11 cellular contexts compared by ENCODE assay signal in the genomic region with DNA sequence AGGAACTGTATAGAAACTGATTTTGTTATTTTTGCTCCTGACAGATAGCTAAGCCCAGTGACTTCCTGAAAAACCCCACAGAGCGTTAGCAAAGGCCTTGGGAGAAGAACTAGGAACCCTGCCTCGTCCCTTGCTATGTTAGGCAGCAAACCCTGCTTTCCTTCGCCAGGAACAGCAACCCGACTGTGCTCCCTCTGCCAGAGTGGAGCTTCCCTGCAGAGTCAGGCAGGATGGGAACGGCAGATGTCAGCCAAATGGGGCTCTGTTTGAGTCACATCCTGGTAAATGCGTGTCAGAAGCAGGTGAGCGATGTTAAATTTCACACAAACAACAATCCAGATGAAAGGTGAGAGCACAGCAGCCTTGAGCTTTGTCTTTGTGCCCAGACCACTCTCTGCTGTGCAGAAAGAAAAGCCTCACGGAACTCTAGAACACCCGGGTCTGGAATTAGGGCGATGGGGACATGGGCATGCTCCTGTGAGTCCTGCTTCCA.
DNase-seq lines count a peak whose midpoint lies in the region; ATAC-seq and TF ChIP-seq lines count a peak whose summit lies in the region.
"Had no signal": no experiment of that assay in that cellular context is flagged by ENCODE, and none has a peak within 500 bp of the region (broad histone marks: within the 10 kb centered on the region; RNA-seq: fewer than 3 reads in every experiment).

No MANE protein-coding gene starts in this region.

- TF ChIP-seq CTCF in astrocyte of the cerebellum (IDR thresholded peaks at IDR 0.05; ENCODE audit: low read depth, low read length, missing control alignments), result no peak
- TF ChIP-seq CTCF in stomach (IDR thresholded peaks at IDR 0.05), result no peak
- TF ChIP-seq CTCF in thyroid gland (IDR thresholded peaks at IDR 0.05), result no peak
- TF ChIP-seq CTCF in glutamatergic neuron (IDR thresholded peaks at IDR 0.05; ENCODE audit: partially characterized antibody, unreplicated experiment), result no peak

- no peak for TF ChIP-seq EP300 in stomach (IDR thresholded peaks at IDR 0.05)

- TF ChIP-seq POLR2A in stomach (IDR thresholded peaks at IDR 0.05) (no peak), thyroid gland (IDR thresholded peaks at IDR 0.05) (no peak)

- H3K27me3 Mint-ChIP-seq in glutamatergic neuron (ENCODE audit: unreplicated experiment), result no peaks in the 10 kb centered on the region

- intact Hi-C loops in stomach (cut with DNase I; ENCODE audit: low total_unique reads) (no loop called here), thyroid gland (cut with DNase I) (no loop called here)

- H3K36me3 ChIP-seq in stomach (no peaks in the 10 kb centered on the region), thyroid gland (no peaks in the 10 kb centered on the region)
- H3K36me3 ChIP-seq: upper lobe of left lung had no signal

- in situ Hi-C loops in astrocyte of the cerebellum (cut with HindIII; ENCODE audit: low sequenced_read_pairs), result no loop called here

- H3K4me1 Mint-ChIP-seq in glutamatergic neuron (ENCODE audit: low read depth, unreplicated experiment), result peaks cover 5% of the 10 kb centered on the region

- H3K4me3 ChIP-seq in astrocyte of the cerebellum (ENCODE audit: low read depth, low read length), result no peak overlapping the region
- no peak overlapping the region for H3K4me3 ChIP-seq in stomach
- no peak overlapping the region for H3K4me3 ChIP-seq in thyroid gland (replicated peaks in 1 of 3)
- H3K4me3 ChIP-seq: dorsolateral prefrontal cortex, upper lobe of left lung had no signal

- no peak overlapping the region for H3K27ac ChIP-seq in stomach
- no peak overlapping the region for H3K27ac ChIP-seq in thyroid gland
- H3K27ac ChIP-seq: parathyroid adenoma, upper lobe of left lung had no signal

- no peaks in the 10 kb centered on the region for H3K9me3 ChIP-seq in stomach
- H3K9me3 ChIP-seq in thyroid gland, result no peaks in the 10 kb centered on the region
- H3K9me3 ChIP-seq: upper lobe of left lung had no signal

- H3K27ac Mint-ChIP-seq in glutamatergic neuron (ENCODE audit: unreplicated experiment), result no peak overlapping the region

- no peak overlapping the region for H3K4me3 Mint-ChIP-seq in glutamatergic neuron (ENCODE audit: unreplicated experiment)

- H3K27me3 ChIP-seq in stomach (no peaks in the 10 kb centered on the region), thyroid gland (no peaks in the 10 kb centered on the region)
- H3K27me3 ChIP-seq: upper lobe of left lung had no signal

- peaks cover 3% of the 10 kb centered on the region for H3K9me3 Mint-ChIP-seq in glutamatergic neuron (ENCODE audit: unreplicated experiment)

- ATAC-seq in left lobe of liver, result peak; percentile 17

- 54 to 68% (median 67%) methylated on average over 7 to 10 of the region's 10 CpGs for WGBS in stomach, 5 donors
- WGBS in thyroid gland, 2 donors, result 73 to 82% methylated on average over 10 of the region's 10 CpGs

- DNase-seq in Daoy (ENCODE audit: low read depth), result peak; percentile 91
- peak; percentile 85 for DNase-seq in M059J (ENCODE audit: low read depth)
- DNase-seq in astrocyte of the cerebellum (ENCODE audit: low read depth), result peak; percentile 81
- DNase-seq in left lobe of liver (ENCODE audit: low spot score), result no peak
- no peak for DNase-seq in stomach
- DNase-seq in thyroid gland, result no peak
- DNase-seq in activated CD4-positive, alpha-beta T cell treated with anti-CD3 and anti-CD28 coated beads for 4 hours, result no peak
- DNase-seq in glutamatergic neuron, result no peak
- DNase-seq: upper lobe of left lung had no signal

- H3K4me1 ChIP-seq in stomach, result peaks cover 0 to 37% (median 10%) of the 10 kb centered on the region in 4 donors
- H3K4me1 ChIP-seq in thyroid gland, result no peaks in the 10 kb centered on the region
- H3K4me1 ChIP-seq: parathyroid adenoma had no signal

- H3K36me3 Mint-ChIP-seq in glutamatergic neuron (ENCODE audit: unreplicated experiment), result no peaks in the 10 kb centered on the region

Comparison
In these comparisons a context has a peak if more than half of its experiments do, and no peak if none do; other contexts are left out.
1. DNase-seq: peak in Daoy (single experiment), M059J (single experiment) and astrocyte of the cerebellum (single experiment); none in left lobe of liver (single experiment), stomach (single experiment), thyroid gland (0 of 2), activated CD4-positive, alpha-beta T cell treated with anti-CD3 and anti-CD28 coated beads for 4 hours (0 of 2) and glutamatergic neuron (single experiment).